In the genomic region with DNA sequence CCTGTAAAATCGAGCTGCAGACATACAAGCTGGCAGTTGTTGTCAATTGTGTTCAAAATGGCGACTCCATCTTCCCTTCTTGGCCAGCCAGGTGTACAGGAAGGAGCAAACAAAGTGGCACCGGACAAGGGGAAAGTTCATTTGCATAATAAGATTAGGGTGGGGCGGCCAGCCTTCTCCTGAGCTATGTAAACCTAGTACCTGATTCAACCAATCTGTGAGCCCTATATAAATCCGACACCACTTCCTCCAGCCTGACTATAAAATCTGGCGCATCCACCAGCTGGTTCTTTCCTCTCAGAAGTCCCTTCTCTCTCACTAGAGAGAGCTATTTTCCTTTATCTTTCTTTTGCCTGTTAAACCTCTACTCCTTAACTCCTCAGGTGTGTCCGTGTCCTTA, we compare ENCODE assay signal across 14 cellular contexts. TPM values are rescaled to one million over a fixed set of nuclear protein-coding genes. Genes with fewer than 3 reads are reported as not detected.
DNase-seq lines count a peak whose midpoint lies in the region; ATAC-seq and TF ChIP-seq lines count a peak whose summit lies in the region.
"Had no signal": no experiment of that assay in that cellular context is flagged by ENCODE, and none has a peak within 500 bp of the region (broad histone marks: within the 10 kb centered on the region; RNA-seq: fewer than 3 reads in every experiment).

No MANE protein-coding gene starts in this region.

- intact Hi-C loops in HCT116 (cut with micrococcal nuclease), result no loop called here

- H2AFZ ChIP-seq in HCT116 (ENCODE audit: low read depth, low read length, poor library complexity, severe bottlenecking) (no peak overlapping the region), hepatocyte (no peak overlapping the region)

- H3K4me2 ChIP-seq in HCT116 (ENCODE audit: low read length) (no peak overlapping the region), hepatocyte (no peak overlapping the region)

- H3K27ac ChIP-seq in HCT116 (ENCODE audit: low read depth, low read length) (no peak overlapping the region), hepatocyte (no peak overlapping the region)
- H3K27ac ChIP-seq: RWPE1 had no signal

- BruUV-seq in HCT116 (replicated peaks; lab: Mats Ljungman, UMichigan), result no TSS peak

- POLR2A ChIA-PET in HCT116 (lab: Charles Lee), result interaction anchor here (1.7 kb wide), 1 partner anchor 8 kb away, joined by 6 read pairs; the partner anchor contains the start of gene HBS1L

- no peak for TF ChIP-seq POLR2A in HCT116 (IDR thresholded peaks at IDR 0.05; ENCODE audit: borderline replicate concordance, extremely low read depth, insufficient read depth, insufficient read length)

- H3K36me3 ChIP-seq in HCT116 (ENCODE audit: control insufficient read depth in 1 of 2, insufficient read depth in 2 of 2, low read length in 2 of 2) (no peaks in the 10 kb centered on the region), hepatocyte (replicated peaks; ENCODE audit: insufficient read depth, low read depth) (no peaks in the 10 kb centered on the region)

- H3K4me3 ChIP-seq in HCT116 (replicated peaks in 1 of 2; ENCODE audit: low read depth in 1 of 2, low read length in 2 of 2), result no peak overlapping the region
- no peak overlapping the region for H3K4me3 ChIP-seq in hepatocyte

- no peaks in the 10 kb centered on the region for H4K20me1 ChIP-seq in HCT116 (ENCODE audit: insufficient read depth)
- H4K20me1 ChIP-seq in hepatocyte (ENCODE audit: insufficient read depth, poor library complexity, severe bottlenecking), result no peaks in the 10 kb centered on the region

- 70% methylated on average over 7 of the region's 7 CpGs for WGBS in hepatocyte (ENCODE audit: low lambda C conversion rate, missing lambda C conversion rate)

- H3K9me3 ChIP-seq in HCT116 (ENCODE audit: control insufficient read depth in 1 of 2, insufficient read depth in 1 of 2, low read depth in 1 of 2, low read length in 2 of 2), result no peaks in the 10 kb centered on the region
- H3K9me3 ChIP-seq in hepatocyte (ENCODE audit: low read depth), result no peaks in the 10 kb centered on the region

- TF ChIP-seq RAD21 in HCT116 (IDR thresholded peaks at IDR 0.05; ENCODE audit: low read depth), result 0 out of 2 replicates have a peak, but pooled peaks have one; percentile 9

- H3K9ac ChIP-seq in HCT116 (ENCODE audit: low read length), result no peak overlapping the region

- H3K4me1 ChIP-seq in HCT116 (ENCODE audit: control insufficient read depth in 1 of 2, insufficient read depth in 2 of 2, low read length in 2 of 2), result no peaks in the 10 kb centered on the region
- H3K4me1 ChIP-seq in hepatocyte (ENCODE audit: insufficient read depth), result no peaks in the 10 kb centered on the region

- H3K9me2 ChIP-seq in HCT116 (ENCODE audit: insufficient read depth), result no peaks in the 10 kb centered on the region
- H3K9me2 ChIP-seq in hepatocyte (replicated peaks; ENCODE audit: insufficient read depth), result no peaks in the 10 kb centered on the region

- CTCF ChIA-PET in HCT116 (lab: Charles Lee), result interaction anchor here (0.6 kb wide), 1 partner anchor 899 kb away, joined by 3 read pairs; no protein-coding TSS in a partner anchor

- DNase-seq in DMS 273 (lab: John Stamatoyannopoulos, UW; ENCODE audit: unreplicated experiment) (peak; percentile 49), HCT116 (ENCODE audit: low read depth, low spot score) (no peak), NCI-H82 (lab: John Stamatoyannopoulos, UW) (peak; percentile 93), hepatocyte (ENCODE audit: low spot score) (peak; percentile 8), iPS-NIHi11 (ENCODE audit: low spot score) (no peak), AML-193 (lab: John Stamatoyannopoulos, UW) (no peak), glomerular visceral epithelial cell (ENCODE audit: extremely low spot score) (no peak)
- DNase-seq: activated naive CD4-positive, alpha-beta T cell treated with anti-CD3 and anti-CD28 coated beads, Interleukin-2, amount 50 U/mL, for 16 hours; hypothalamus; left ventricle myocardium superior; naive thymus-derived CD4-positive, alpha-beta T cell; NCI-H226 had no signal

- H3K27me3 ChIP-seq in HCT116 (ENCODE audit: insufficient read depth, low read length) (no peaks in the 10 kb centered on the region), hepatocyte (no peaks in the 10 kb centered on the region)

- ATAC-seq in HCT116, result peak; percentile 34; the same call in 1 of the 2 replicates
- ATAC-seq in activated CD4-positive, CD25-positive, alpha-beta regulatory T cell treated with anti-CD3 and anti-CD28 coated beads, Interleukin-2, amount 50 U/mL, for 24 hours, result no peak
- ATAC-seq: left ventricle myocardium superior; naive thymus-derived CD4-positive, alpha-beta T cell had no signal

- H3K79me2 ChIP-seq in HCT116 (ENCODE audit: insufficient read depth, low read length) (no peaks in the 10 kb centered on the region), hepatocyte (no peaks in the 10 kb centered on the region)

- RAD21 ChIA-PET in HCT116 (lab: Charles Lee; ENCODE audit: low non-redundant PET in 1 of 2, low total read pairs in 2 of 2, uncharacterized antibody in 2 of 2, unreplicated experiment in 2 of 2), result no interaction called here

- TF ChIP-seq CTCF in HCT116 (IDR thresholded peaks at IDR 0.05 in 2 of 3, conservative IDR thresholded peaks at IDR 0.05 in 1 of 3; ENCODE audit: borderline replicate concordance in 1 of 3, insufficient read depth in 1 of 3, low read depth in 2 of 3, low read length in 2 of 3) (no peak), hepatocyte (IDR thresholded peaks at IDR 0.05; ENCODE audit: poor library complexity) (peak; percentile 20)

TF ChIP-seq in HCT116, 20 proteins besides CTCF, POLR2A, EP300 and RAD21:
- no peak for TF ChIP-seq ZFX (IDR thresholded peaks at IDR 0.05)
- TF ChIP-seq YY1 (IDR thresholded peaks at IDR 0.05; ENCODE audit: extremely low read depth, insufficient replicate concordance, low read depth, low read length), result no peak

RNA-seq across cellular contexts. Expression of gene HBS1L, which starts 8.1 kb away (rescaled TPM):
- total RNA-seq in HCT116 (2021; ENCODE audit: unreplicated experiment) (89.4 TPM), hepatocyte (70.0 and 70.6 TPM in 2 replicates)
- polyA plus RNA-seq in HCT116 (2012), result 46.6 and 55.4 TPM in 2 replicates
- polyA plus RNA-seq in hepatocyte, result 43.0 and 44.5 TPM in 2 replicates

Comparison
In these comparisons a context has a peak if more than half of its experiments do, and no peak if none do; other contexts are left out.
1. DNase-seq: peak in DMS 273 (single experiment), NCI-H82 (single experiment) and hepatocyte (single experiment); none in HCT116 (single experiment), iPS-NIHi11 (single experiment), AML-193 (0 of 2) and glomerular visceral epithelial cell (single experiment).